35 cellular contexts compared by ENCODE assay signal in the genomic region with DNA sequence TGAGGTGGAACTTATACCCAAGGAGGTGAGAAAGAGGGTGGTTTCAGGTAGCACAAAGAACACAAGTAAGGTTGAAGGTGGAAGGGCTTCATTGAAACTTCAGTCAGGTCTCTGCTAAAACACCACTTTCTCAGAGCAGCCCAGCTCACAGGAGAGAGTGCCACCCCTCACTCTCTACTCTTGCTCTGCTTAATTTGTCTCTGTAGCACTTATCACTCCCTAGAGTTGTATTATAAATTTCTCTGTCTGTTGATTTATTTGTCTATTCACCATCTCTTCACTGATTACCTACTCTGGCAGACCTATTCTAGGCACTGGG.
"Had no signal": no experiment of that assay in that cellular context is flagged by ENCODE, and none has a peak within 500 bp of the region (broad histone marks: within the 10 kb centered on the region; RNA-seq: fewer than 3 reads in every experiment).

No MANE protein-coding gene starts in this region.

- H3K27me3 Mint-ChIP-seq: activated CD4-positive, alpha-beta memory T cell treated with anti-CD3 and anti-CD28 coated beads, Interleukin-2, amount 10 ng/mL, durations not matched to agents 7 days and 5 days; activated CD8-positive, alpha-beta memory T cell treated with anti-CD3 and anti-CD28 coated beads, Interleukin-2, amount 10 ng/mL, durations not matched to agents 7 days and 5 days; activated naive CD4-positive, alpha-beta T cell treated with anti-CD3 and anti-CD28 coated beads, Interleukin-2, amount 50 U/mL, for 24 hours; activated naive CD8-positive, alpha-beta T cell treated with anti-CD3 and anti-CD28 coated beads, Interleukin-2, amount 10 ng/mL, durations not matched to agents 7 days and 5 days had no signal

- H3K9me3 Mint-ChIP-seq: activated CD4-positive, alpha-beta memory T cell treated with anti-CD3 and anti-CD28 coated beads, Interleukin-2, amount 10 ng/mL, durations not matched to agents 7 days and 5 days had no signal

- H3K4me1 Mint-ChIP-seq: activated CD4-positive, alpha-beta memory T cell treated with anti-CD3 and anti-CD28 coated beads, Interleukin-2, amount 10 ng/mL, durations not matched to agents 7 days and 5 days; activated CD8-positive, alpha-beta memory T cell treated with anti-CD3 and anti-CD28 coated beads, Interleukin-2, amount 10 ng/mL, durations not matched to agents 7 days and 5 days; activated naive CD4-positive, alpha-beta T cell treated with anti-CD3 and anti-CD28 coated beads, Interleukin-2, amount 50 U/mL, for 24 hours; activated naive CD8-positive, alpha-beta T cell treated with anti-CD3 and anti-CD28 coated beads, Interleukin-2, amount 10 ng/mL, durations not matched to agents 7 days and 5 days had no signal

- H3K36me3 ChIP-seq: breast epithelium, MG63, Peyer's patch had no signal

- ATAC-seq: activated CD8-positive, alpha-beta memory T cell treated with anti-CD3 and anti-CD28 coated beads, Interleukin-2, amount 10 ng/mL, durations not matched to agents 7 days and 5 days; body of pancreas; PC-3; Right ventricle myocardium inferior; SK-N-SH treated with all-trans-retinoic acid at 6 μM for 48 hours had no signal

- H3K27me3 ChIP-seq: body of pancreas, breast epithelium, MG63, Peyer's patch had no signal

- H3K36me3 Mint-ChIP-seq: activated CD8-positive, alpha-beta memory T cell treated with anti-CD3 and anti-CD28 coated beads, Interleukin-2, amount 10 ng/mL, durations not matched to agents 7 days and 5 days; activated naive CD4-positive, alpha-beta T cell treated with anti-CD3 and anti-CD28 coated beads, Interleukin-2, amount 50 U/mL, for 24 hours; activated naive CD8-positive, alpha-beta T cell treated with anti-CD3 and anti-CD28 coated beads, Interleukin-2, amount 10 ng/mL, durations not matched to agents 7 days and 5 days had no signal

- H3K4me3 Mint-ChIP-seq: activated CD4-positive, alpha-beta memory T cell treated with anti-CD3 and anti-CD28 coated beads, Interleukin-2, amount 10 ng/mL, durations not matched to agents 7 days and 5 days; activated CD8-positive, alpha-beta memory T cell treated with anti-CD3 and anti-CD28 coated beads, Interleukin-2, amount 10 ng/mL, durations not matched to agents 7 days and 5 days; activated naive CD4-positive, alpha-beta T cell treated with anti-CD3 and anti-CD28 coated beads, Interleukin-2, amount 50 U/mL, for 24 hours; activated naive CD8-positive, alpha-beta T cell treated with anti-CD3 and anti-CD28 coated beads, Interleukin-2, amount 10 ng/mL, durations not matched to agents 7 days and 5 days had no signal

- H3K4me1 ChIP-seq: body of pancreas, breast epithelium, Peyer's patch had no signal

- H3K4me3 ChIP-seq: body of pancreas, breast epithelium, MG63, Peyer's patch had no signal

- DNase-seq: activated CD4-positive, alpha-beta memory T cell treated with anti-CD3 and anti-CD28 coated beads, Interleukin-2, amount 10 ng/mL, durations not matched to agents 7 days and 5 days; activated CD4-positive, alpha-beta T cell treated with anti-CD3 and anti-CD28 coated beads for 1 hour; activated CD4-positive, alpha-beta T cell treated with anti-CD3 and anti-CD28 coated beads for 48 hours; activated CD4-positive, CD25-positive, alpha-beta regulatory T cell; activated CD8-positive, alpha-beta memory T cell treated with anti-CD3 and anti-CD28 coated beads for 24 hours; activated CD8-positive, alpha-beta memory T cell treated with anti-CD3 and anti-CD28 coated beads, Interleukin-2, amount 10 ng/mL, durations not matched to agents 7 days and 5 days; activated gamma-delta T cell; activated naive CD4-positive, alpha-beta T cell treated with Interleukin-2 at 50 U/mL for 16 hours; activated naive CD8-positive, alpha-beta T cell treated with anti-CD3 and anti-CD28 coated beads, Interleukin-2, amount 10 ng/mL, durations not matched to agents 7 days and 5 days; activated T-cell treated with anti-CD3 and anti-CD28 coated beads, Interleukin-2, amount 50 U/mL, for 1 hour; amygdala; body of pancreas; cerebellar nuclear complex; KBM-7; MG63; NCI-H1048; NCI-H1105 treated with DMSO at 0.1 percent for 48 hours; NCI-H1436; NCI-H1694; NCI-H1930; NCI-H345; NCI-H69; PC-3; Peyer's patch; SIG-M5; T-helper 1 cell; T-helper 2 cell; T-helper 9 cell had no signal

- H3K27ac Mint-ChIP-seq: activated CD4-positive, alpha-beta memory T cell treated with anti-CD3 and anti-CD28 coated beads, Interleukin-2, amount 10 ng/mL, durations not matched to agents 7 days and 5 days; activated CD8-positive, alpha-beta memory T cell treated with anti-CD3 and anti-CD28 coated beads, Interleukin-2, amount 10 ng/mL, durations not matched to agents 7 days and 5 days; activated naive CD4-positive, alpha-beta T cell treated with anti-CD3 and anti-CD28 coated beads, Interleukin-2, amount 50 U/mL, for 24 hours; activated naive CD8-positive, alpha-beta T cell treated with anti-CD3 and anti-CD28 coated beads, Interleukin-2, amount 10 ng/mL, durations not matched to agents 7 days and 5 days; activated T-helper 2 cell treated with anti-CD3 and anti-CD28 coated beads, Interferon-gamma antibody, Interleukin-2, Interleukin-4, amounts not matched to agents 10 μg/mL and 5 μg/mL and 100 μg/mL, durations not matched to agents 14 hours and 24 hours and 36 hours had no signal

- H3K27ac ChIP-seq: body of pancreas, breast epithelium, Peyer's patch, RWPE1, VCaP had no signal

- H3K9me3 ChIP-seq: body of pancreas, breast epithelium, MG63, Peyer's patch had no signal
